17 cellular contexts compared by ENCODE assay signal in genomic region chr20:58146081-58146734, GRCh38.
"Had no signal": no experiment of that assay in that cellular context is flagged by ENCODE, and none has a peak within 500 bp of the region (broad histone marks: within the 10 kb centered on the region; RNA-seq: fewer than 3 reads in every experiment).

No MANE protein-coding gene starts in this region.

- H3K4me1 Mint-ChIP-seq: activated CD4-positive, alpha-beta T cell treated with anti-CD3 and anti-CD28 coated beads, Interleukin-2, amount 10 ng/mL, durations not matched to agents 24 days and 14 days; activated naive CD8-positive, alpha-beta T cell treated with anti-CD3 and anti-CD28 coated beads, Interleukin-2, amount 50 U/mL, for 24 hours had no signal

- H3K36me3 ChIP-seq: cardiac muscle cell, ovary, SJCRH30 had no signal

- H3K9me3 Mint-ChIP-seq: activated CD4-positive, alpha-beta T cell treated with anti-CD3 and anti-CD28 coated beads, Interleukin-2, amount 10 ng/mL, durations not matched to agents 24 days and 14 days had no signal

- H3K4me3 ChIP-seq: cardiac muscle cell, lung, ovary, SJCRH30 had no signal

- H3K4me3 Mint-ChIP-seq: activated CD4-positive, alpha-beta T cell treated with anti-CD3 and anti-CD28 coated beads, Interleukin-2, amount 10 ng/mL, durations not matched to agents 24 days and 14 days; activated naive CD8-positive, alpha-beta T cell treated with anti-CD3 and anti-CD28 coated beads, Interleukin-2, amount 50 U/mL, for 24 hours; neural crest cell; T-helper 17 cell had no signal

- DNase-seq: activated CD4-positive, alpha-beta T cell treated with anti-CD3 and anti-CD28 coated beads, Interleukin-2, amount 10 ng/mL, durations not matched to agents 24 days and 14 days; activated CD4-positive, CD25-positive, alpha-beta regulatory T cell; activated naive CD4-positive, alpha-beta T cell; activated naive CD8-positive, alpha-beta T cell treated with anti-CD3 and anti-CD28 coated beads, Interleukin-2, amount 50 U/mL, for 24 hours; glutamatergic neuron; hypothalamus; left cardiac atrium; midbrain; ovary; SJCRH30; stimulated activated CD4-positive, alpha-beta T cell treated with anti-CD3 and anti-CD28 coated beads, Interleukin-12 subunit alpha, Interleukin-12 subunit beta, amount 100 ng/mL, for 4 hours; stimulated activated CD4-positive, alpha-beta T cell treated with anti-CD3 and anti-CD28 coated beads, Interleukin-2, amount 100 ng/mL, for 24 hours; T-helper 17 cell had no signal

- ATAC-seq: activated naive CD8-positive, alpha-beta T cell treated with anti-CD3 and anti-CD28 coated beads, Interleukin-2, amount 50 U/mL, for 24 hours; esophagus mucosa; left cardiac atrium; T-helper 17 cell had no signal

- H3K27me3 ChIP-seq: ovary had no signal

- H3K27ac Mint-ChIP-seq: activated CD4-positive, alpha-beta T cell treated with anti-CD3 and anti-CD28 coated beads, Interleukin-2, amount 10 ng/mL, durations not matched to agents 24 days and 14 days; activated naive CD8-positive, alpha-beta T cell treated with anti-CD3 and anti-CD28 coated beads, Interleukin-2, amount 50 U/mL, for 24 hours; T-helper 17 cell had no signal

- H3K27ac ChIP-seq: cardiac muscle cell, SJCRH30 had no signal

- H3K9me3 ChIP-seq: ovary had no signal
